18 cellular contexts compared by ENCODE assay signal in genomic region chr17:65751263-65751662, GRCh38.
DNase-seq lines count a peak whose midpoint lies in the region; ATAC-seq and TF ChIP-seq lines count a peak whose summit lies in the region.
"Had no signal": no experiment of that assay in that cellular context is flagged by ENCODE, and none has a peak within 500 bp of the region (broad histone marks: within the 10 kb centered on the region; RNA-seq: fewer than 3 reads in every experiment).

No MANE protein-coding gene starts in this region.

- WGBS in sigmoid colon, 2 donors: 46 to 67% methylated on average over 5 of the region's 5 CpGs

- no peak overlapping the region for H3K9ac ChIP-seq in DND-41 (ENCODE audit: low read depth, low read length)
- H3K9ac ChIP-seq in MM.1S (ENCODE audit: low read length): no peak overlapping the region

- no peak for ATAC-seq in DND-41 (ENCODE audit: insufficient read depth, low read depth)
- no peak for ATAC-seq in central memory CD8-positive, alpha-beta T cell (replicated peaks; ENCODE audit: extremely low read depth, poor library complexity, severe bottlenecking)
- no peak for ATAC-seq in GM21423 (IDR thresholded peaks at IDR 0.05; ENCODE audit: unreplicated experiment)
- ATAC-seq in HG02798 (IDR thresholded peaks at IDR 0.05; ENCODE audit: poor library complexity, unreplicated experiment): no peak

- no peak for TF ChIP-seq CTCF in DND-41 (IDR thresholded peaks at IDR 0.05; ENCODE audit: borderline replicate concordance, extremely low read depth, low read length, poor library complexity, severe bottlenecking)
- no peak for TF ChIP-seq CTCF in MM.1S (IDR thresholded peaks at IDR 0.05; ENCODE audit: low read length)
- no peak for TF ChIP-seq CTCF in sigmoid colon (IDR thresholded peaks at IDR 0.05)
- TF ChIP-seq CTCF in GM10266 (IDR thresholded peaks at IDR 0.05; ENCODE audit: control insufficient read depth, insufficient read depth, low read depth, missing control alignments): no peak

- H3K4me2 ChIP-seq in DND-41 (ENCODE audit: insufficient read depth, low read length): peak overlapping the region; percentile 32; the same call in 1 of the 2 replicates
- H3K4me2 ChIP-seq in MM.1S (ENCODE audit: low read depth, low read length): peak overlapping the region; percentile 45; the same call in 1 of the 2 replicates

- H3K36me3 Mint-ChIP-seq in central memory CD8-positive, alpha-beta T cell (ENCODE audit: insufficient read depth): no peaks in the 10 kb centered on the region
- H3K36me3 Mint-ChIP-seq: naive thymus-derived CD8-positive, alpha-beta T cell had no signal

- no peaks in the 10 kb centered on the region for H3K9me2 ChIP-seq in MM.1S (replicated peaks; ENCODE audit: insufficient read depth, low read length)

- H3K27me3 Mint-ChIP-seq in central memory CD8-positive, alpha-beta T cell: peaks cover 9% of the 10 kb centered on the region

- H3K9me3 Mint-ChIP-seq in central memory CD8-positive, alpha-beta T cell: no peaks in the 10 kb centered on the region
- H3K9me3 Mint-ChIP-seq: naive thymus-derived CD8-positive, alpha-beta T cell; stimulated activated naive CD8-positive, alpha-beta T cell treated with anti-CD3 and anti-CD28 coated beads, Interleukin-15, amount 100 ng/mL, for 72 hours had no signal

- intact Hi-C loops in sigmoid colon (cut with DNase I): no loop called here

- no peaks in the 10 kb centered on the region for H3K36me3 ChIP-seq in DND-41 (ENCODE audit: insufficient read depth, low read length)
- H3K36me3 ChIP-seq in MM.1S (replicated peaks; ENCODE audit: insufficient read depth, low read length): no peaks in the 10 kb centered on the region
- H3K36me3 ChIP-seq in sigmoid colon: no peaks in the 10 kb centered on the region
- H3K36me3 ChIP-seq: gastrocnemius medialis, pancreas, upper lobe of left lung, WERI-Rb-1 had no signal

- H3K4me3 Mint-ChIP-seq in central memory CD8-positive, alpha-beta T cell: no peak overlapping the region

- peaks cover 13% of the 10 kb centered on the region for H3K4me1 Mint-ChIP-seq in central memory CD8-positive, alpha-beta T cell

- peak overlapping the region; percentile 8 for H3K27ac Mint-ChIP-seq in central memory CD8-positive, alpha-beta T cell (ENCODE audit: low read depth)

- no peak for TF ChIP-seq POLR2A in sigmoid colon (IDR thresholded peaks at IDR 0.05)

- no peak overlapping the region for H2AFZ ChIP-seq in DND-41 (ENCODE audit: low read depth, low read length)
- H2AFZ ChIP-seq in MM.1S (ENCODE audit: low read length): no peak overlapping the region

- no peak overlapping the region for H3K27ac ChIP-seq in DND-41 (ENCODE audit: low read length)
- peak overlapping the region; percentile 58; the same call in 1 of the 2 replicates for H3K27ac ChIP-seq in MM.1S (ENCODE audit: low read length)
- peak overlapping the region in 3 of 4 donors; percentile 12 to 51 (median 38) for H3K27ac ChIP-seq in sigmoid colon
- H3K27ac ChIP-seq: HL-60, upper lobe of left lung, WERI-Rb-1 had no signal

- H4K20me1 ChIP-seq in DND-41 (ENCODE audit: insufficient read depth, low read length): no peaks in the 10 kb centered on the region
- H4K20me1 ChIP-seq in MM.1S (ENCODE audit: insufficient read depth, low read length): no peaks in the 10 kb centered on the region

- H3K27me3 ChIP-seq in DND-41 (ENCODE audit: insufficient read depth, low read length, poor library complexity) (no peaks in the 10 kb centered on the region), MM.1S (replicated peaks; ENCODE audit: insufficient read depth, low read length) (no peaks in the 10 kb centered on the region), sigmoid colon (no peaks in the 10 kb centered on the region)
- H3K27me3 ChIP-seq: gastrocnemius medialis, pancreas, upper lobe of left lung had no signal

- DNase-seq in DND-41 (no peak), MM.1S (no peak), sigmoid colon (no peak), GM10266 (ENCODE audit: extremely low spot score) (no peak), NCI-H748 (lab: John Stamatoyannopoulos, UW; ENCODE audit: unreplicated experiment) (no peak)
- no peak for DNase-seq in central memory CD8-positive, alpha-beta T cell (ENCODE audit: low spot score in 2 of 2)
- DNase-seq: islet precursor cell, NCI-H1436, NCI-H526, WERI-Rb-1 had no signal

- H3K9me3 ChIP-seq in DND-41 (ENCODE audit: insufficient read depth, low read length, severe bottlenecking): no peaks in the 10 kb centered on the region
- H3K9me3 ChIP-seq in MM.1S (replicated peaks; ENCODE audit: insufficient read depth, low read length): no peaks in the 10 kb centered on the region
- no peaks in the 10 kb centered on the region for H3K9me3 ChIP-seq in sigmoid colon
- H3K9me3 ChIP-seq: gastrocnemius medialis, pancreas, upper lobe of left lung had no signal

- H3K4me3 ChIP-seq in DND-41 (ENCODE audit: low read depth in 1 of 2, low read length in 2 of 2): no peak overlapping the region
- no peak overlapping the region for H3K4me3 ChIP-seq in MM.1S (ENCODE audit: low read length)
- no peak overlapping the region for H3K4me3 ChIP-seq in sigmoid colon
- H3K4me3 ChIP-seq: gastrocnemius medialis, pancreas, upper lobe of left lung had no signal

- peaks cover 10% of the 10 kb centered on the region for H3F3A ChIP-seq in MM.1S (ENCODE audit: insufficient read depth, low read length)

- H3K4me1 ChIP-seq in DND-41 (ENCODE audit: insufficient read depth, low read length) (peaks cover 23% of the 10 kb centered on the region), MM.1S (ENCODE audit: low read length) (peaks cover 23% of the 10 kb centered on the region), sigmoid colon (peaks cover 0 to 23% (median 17%) of the 10 kb centered on the region in 4 donors)

- no peak for TF ChIP-seq EP300 in sigmoid colon (IDR thresholded peaks at IDR 0.05)

- H3K79me2 ChIP-seq in DND-41 (ENCODE audit: insufficient read depth, low read length) (no peaks in the 10 kb centered on the region), MM.1S (ENCODE audit: low read length) (no peaks in the 10 kb centered on the region)
